Comparison of ENCODE assay signal across 14 cellular contexts in the genomic region with DNA sequence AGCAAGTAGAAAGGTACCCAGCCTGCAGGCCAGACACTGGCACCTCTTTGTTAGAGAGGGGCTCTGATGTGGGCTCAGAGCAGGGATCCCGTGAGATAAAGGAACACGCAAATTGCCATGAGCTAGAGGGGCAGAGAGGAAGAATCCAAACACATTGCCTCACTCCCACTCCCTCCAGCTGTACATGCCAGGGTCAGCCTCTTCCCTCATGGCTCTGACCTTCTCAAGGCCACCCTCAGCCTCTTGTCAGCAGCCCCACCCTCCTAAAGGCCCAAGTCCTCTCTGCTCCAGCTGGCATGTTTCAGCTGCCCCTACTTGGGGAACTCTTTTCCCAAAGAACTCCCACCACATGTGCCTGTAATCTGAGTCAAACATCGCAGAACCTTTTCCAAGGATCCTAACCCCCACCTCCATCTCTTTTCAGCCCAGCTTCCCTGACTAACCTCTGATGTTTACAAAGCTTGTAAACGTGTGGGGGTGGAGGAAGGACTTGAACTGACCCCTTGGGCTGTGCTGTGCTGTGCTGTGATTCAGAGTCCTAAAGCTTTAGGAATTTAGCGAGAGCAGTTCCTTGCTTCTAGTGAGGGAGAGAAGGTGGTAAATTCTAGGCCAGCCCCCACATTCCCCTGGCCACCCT. TPM values are rescaled to one million over a fixed set of nuclear protein-coding genes. Genes with fewer than 3 reads are reported as not detected.
DNase-seq lines count a peak whose midpoint lies in the region; FAIRE-seq lines count a peak whose summit lies in the region.
"Had no signal": no experiment of that assay in that cellular context is flagged by ENCODE, and none has a peak within 500 bp of the region (broad histone marks: within the 10 kb centered on the region; RNA-seq: fewer than 3 reads in every experiment).

No MANE protein-coding gene starts in this region.

- peaks cover 0 to 3% of the 10 kb centered on the region in 2 donors for H3K4me1 ChIP-seq in small intestine (ENCODE audit: control insufficient read depth in 2 of 2, insufficient read depth in 1 of 2, low read depth in 1 of 2, low read length in 1 of 2)

- H3K27ac Mint-ChIP-seq in activated T-helper 2 cell treated with anti-CD3 and anti-CD28 coated beads, Interferon-gamma antibody, Interleukin-2, Interleukin-4, amounts not matched to agents 10 μg/mL and 5 μg/mL and 100 μg/mL, durations not matched to agents 14 hours and 24 hours and 36 hours, result no peak overlapping the region
- H3K27ac Mint-ChIP-seq: activated naive CD4-positive, alpha-beta T cell treated with anti-CD3 and anti-CD28 coated beads, Interleukin-2, amount 50 U/mL, for 72 hours; stimulated activated memory B cell treated with anti-CD40 and anti-IgM and Interleukin-4, amounts not matched to agents 10 μg/mL and 1 μg/mL and 100 μg/mL, for 72 hours had no signal

- DNase-seq in H4 (ENCODE audit: low spot score) (peak; percentile 82), astrocyte of the hippocampus (ENCODE audit: low read depth, low spot score) (peak; percentile 79), hepatic stellate cell (ENCODE audit: low spot score) (peak; percentile 87), small intestine (peak; percentile 69), RPMI8226 (no peak), putamen (ENCODE audit: low spot score) (no peak)
- no peak for DNase-seq in activated T-helper 2 cell treated with anti-CD3 and anti-CD28 coated beads, Interferon-gamma antibody, Interleukin-2, Interleukin-4, amounts not matched to agents 10 μg/mL and 5 μg/mL and 100 μg/mL, durations not matched to agents 14 hours and 24 hours and 36 hours (ENCODE audit: low spot score)
- DNase-seq in activated CD8-positive, alpha-beta memory T cell treated with anti-CD3 and anti-CD28 coated beads, Interleukin-2, amount 50 U/mL, for 4 hours, result no peak
- DNase-seq: DMS153, erythroblast, NCI-H1436 had no signal

- peaks cover 10% of the 10 kb centered on the region for H3K4me1 Mint-ChIP-seq in activated T-helper 2 cell treated with anti-CD3 and anti-CD28 coated beads, Interferon-gamma antibody, Interleukin-2, Interleukin-4, amounts not matched to agents 10 μg/mL and 5 μg/mL and 100 μg/mL, durations not matched to agents 14 hours and 24 hours and 36 hours (ENCODE audit: low read depth)

- H3K27me3 Mint-ChIP-seq in activated T-helper 2 cell treated with anti-CD3 and anti-CD28 coated beads, Interferon-gamma antibody, Interleukin-2, Interleukin-4, amounts not matched to agents 10 μg/mL and 5 μg/mL and 100 μg/mL, durations not matched to agents 14 hours and 24 hours and 36 hours (ENCODE audit: low read depth), result no peaks in the 10 kb centered on the region

- no peak overlapping the region for H3K4me3 ChIP-seq in small intestine (ENCODE audit: low read depth in 1 of 2, low read length in 2 of 2)

- no peaks in the 10 kb centered on the region for H3K36me3 Mint-ChIP-seq in activated T-helper 2 cell treated with anti-CD3 and anti-CD28 coated beads, Interferon-gamma antibody, Interleukin-2, Interleukin-4, amounts not matched to agents 10 μg/mL and 5 μg/mL and 100 μg/mL, durations not matched to agents 14 hours and 24 hours and 36 hours (ENCODE audit: low read depth)
- H3K36me3 Mint-ChIP-seq: activated naive CD4-positive, alpha-beta T cell treated with anti-CD3 and anti-CD28 coated beads, Interleukin-2, amount 50 U/mL, for 72 hours; stimulated activated memory B cell treated with anti-CD40 and anti-IgM and Interleukin-4, amounts not matched to agents 10 μg/mL and 1 μg/mL and 100 μg/mL, for 72 hours had no signal

- WGBS in small intestine, 3 donors, result 24 to 52% (median 43%) methylated on average over 5 of the region's 5 CpGs

- no peaks in the 10 kb centered on the region for H3K36me3 ChIP-seq in small intestine (ENCODE audit: control insufficient read depth in 2 of 2, insufficient read depth in 2 of 2, low read length in 2 of 2)

- H3K9me3 ChIP-seq in small intestine (ENCODE audit: control insufficient read depth, low read depth), result no peaks in the 10 kb centered on the region

- no peaks in the 10 kb centered on the region for H3K9me3 Mint-ChIP-seq in activated T-helper 2 cell treated with anti-CD3 and anti-CD28 coated beads, Interferon-gamma antibody, Interleukin-2, Interleukin-4, amounts not matched to agents 10 μg/mL and 5 μg/mL and 100 μg/mL, durations not matched to agents 14 hours and 24 hours and 36 hours
- H3K9me3 Mint-ChIP-seq: activated naive CD4-positive, alpha-beta T cell treated with anti-CD3 and anti-CD28 coated beads, Interleukin-2, amount 50 U/mL, for 72 hours; stimulated activated memory B cell treated with anti-CD40 and anti-IgM and Interleukin-4, amounts not matched to agents 10 μg/mL and 1 μg/mL and 100 μg/mL, for 72 hours had no signal

- intact Hi-C loops in activated T-helper 2 cell treated with anti-CD3 and anti-CD28 coated beads, Interferon-gamma antibody, Interleukin-2, Interleukin-4, amounts not matched to agents 10 μg/mL and 5 μg/mL and 100 μg/mL, durations not matched to agents 14 hours and 24 hours and 36 hours (cut with micrococcal nuclease), result no loop called here

- no peak overlapping the region for H3K4me3 Mint-ChIP-seq in activated T-helper 2 cell treated with anti-CD3 and anti-CD28 coated beads, Interferon-gamma antibody, Interleukin-2, Interleukin-4, amounts not matched to agents 10 μg/mL and 5 μg/mL and 100 μg/mL, durations not matched to agents 14 hours and 24 hours and 36 hours (ENCODE audit: low read depth)
- H3K4me3 Mint-ChIP-seq: stimulated activated memory B cell treated with anti-CD40 and anti-IgM and Interleukin-4, amounts not matched to agents 10 μg/mL and 1 μg/mL and 100 μg/mL, for 72 hours had no signal

- peak overlapping the region in 1 of 2 donors; percentile 71 for H3K27ac ChIP-seq in small intestine (ENCODE audit: low read depth in 1 of 2, low read length in 1 of 2)

- no peaks in the 10 kb centered on the region for H3K27me3 ChIP-seq in small intestine (ENCODE audit: control insufficient read depth in 2 of 2, insufficient read depth in 2 of 2, low read length in 2 of 2)

- FAIRE-seq in small intestine (lab: Jason Lieb, UNC), result no peak
- FAIRE-seq: H54 had no signal

RNA-seq across cellular contexts. Expression of a gene that starts 7.4 kb away (rescaled TPM):
- total RNA-seq in H4 (2014; rRNA removed; shearing (Covaris generic)), result 15.1 and 17.7 TPM in 2 replicates
- polyA plus RNA-seq in small intestine, result 10 to 100 TPM; 11.6 to 12.1 (median 11.9) TPM
- 11.5 and 13.1 TPM in 2 replicates for total RNA-seq in activated T-helper 2 cell treated with anti-CD3 and anti-CD28 coated beads, Interferon-gamma antibody, Interleukin-2, Interleukin-4, amounts not matched to agents 10 μg/mL and 5 μg/mL and 100 μg/mL, durations not matched to agents 14 hours and 24 hours and 36 hours

RNA-seq across cellular contexts. Expression of a gene that starts 22.0 kb away (rescaled TPM):
- 7.8 and 8.5 TPM in 2 replicates for total RNA-seq in H4 (2014; rRNA removed; shearing (Covaris generic))
- polyA plus RNA-seq in small intestine, result 10 to 100 TPM; 14.1 to 27.7 (median 20.1) TPM
- 0.39 and 0.55 TPM in 2 replicates for total RNA-seq in activated T-helper 2 cell treated with anti-CD3 and anti-CD28 coated beads, Interferon-gamma antibody, Interleukin-2, Interleukin-4, amounts not matched to agents 10 μg/mL and 5 μg/mL and 100 μg/mL, durations not matched to agents 14 hours and 24 hours and 36 hours

RNA-seq across cellular contexts. Expression of a gene that starts 41.0 kb away (rescaled TPM):
- total RNA-seq in H4 (2014; rRNA removed; shearing (Covaris generic)), result 65.5 and 75.0 TPM in 2 replicates
- 10 to 100 TPM; 53.2 to 59.3 (median 55.0) TPM for polyA plus RNA-seq in small intestine
- 114 and 124 TPM in 2 replicates for total RNA-seq in activated T-helper 2 cell treated with anti-CD3 and anti-CD28 coated beads, Interferon-gamma antibody, Interleukin-2, Interleukin-4, amounts not matched to agents 10 μg/mL and 5 μg/mL and 100 μg/mL, durations not matched to agents 14 hours and 24 hours and 36 hours

RNA-seq across cellular contexts. Expression of a gene that starts 54.7 kb away (rescaled TPM):
- total RNA-seq in H4 (2014; rRNA removed; shearing (Covaris generic)), result 0.06 and 0.14 TPM in 2 replicates
- polyA plus RNA-seq in small intestine, result 1 to 10 TPM; 3.8 to 6.3 (median 4.9) TPM
- total RNA-seq in activated T-helper 2 cell treated with anti-CD3 and anti-CD28 coated beads, Interferon-gamma antibody, Interleukin-2, Interleukin-4, amounts not matched to agents 10 μg/mL and 5 μg/mL and 100 μg/mL, durations not matched to agents 14 hours and 24 hours and 36 hours, result 3.5 and 4.7 TPM in 2 replicates

Comparison
In these comparisons a context has a peak if more than half of its experiments do, and no peak if none do; other contexts are left out.
1. DNase-seq: peak in H4 (single experiment), astrocyte of the hippocampus (single experiment), hepatic stellate cell (single experiment) and small intestine (single experiment); none in RPMI8226 (single experiment), activated T-helper 2 cell treated with anti-CD3 and anti-CD28 coated beads, Interferon-gamma antibody, Interleukin-2, Interleukin-4, amounts not matched to agents 10 μg/mL and 5 μg/mL and 100 μg/mL, durations not matched to agents 14 hours and 24 hours and 36 hours (single experiment), activated CD8-positive, alpha-beta memory T cell treated with anti-CD3 and anti-CD28 coated beads, Interleukin-2, amount 50 U/mL, for 4 hours (single experiment) and putamen (single experiment).